Comparison of ENCODE assay signal across 11 cellular contexts in genomic region chr17:78057113-78057740, GRCh38.
"Had no signal": no experiment of that assay in that cellular context is flagged by ENCODE, and none has a peak within 500 bp of the region (broad histone marks: within the 10 kb centered on the region; RNA-seq: fewer than 3 reads in every experiment).

No MANE protein-coding gene starts in this region.

- H3K79me2 ChIP-seq: parathyroid adenoma had no signal

- H3K4me3 ChIP-seq: SJSA1, spleen, suprapubic skin had no signal

- H3K27ac ChIP-seq: parathyroid adenoma, SJSA1, spleen, suprapubic skin had no signal

- H3K9ac ChIP-seq: parathyroid adenoma had no signal

- FAIRE-seq: colon, kidney had no signal

- H3K27me3 ChIP-seq: SJSA1, spleen, suprapubic skin had no signal

- H3K4me1 ChIP-seq: SJSA1 had no signal

- H2AFZ ChIP-seq: parathyroid adenoma had no signal

- ATAC-seq: esophagus mucosa had no signal

- DNase-seq: activated CD4-positive, alpha-beta T cell treated with anti-CD3 and anti-CD28 coated beads, Interleukin-2, amount 10 ng/mL, durations not matched to agents 7 days and 5 days; activated CD8-positive, alpha-beta memory T cell treated with anti-CD3 and anti-CD28 coated beads, Interleukin-2, amount 50 U/mL, for 48 hours; activated naive CD4-positive, alpha-beta T cell treated with Interleukin-2 at 50 U/mL for 16 hours; kidney; spleen; SW 1271 had no signal

- H3K9me3 ChIP-seq: SJSA1, spleen, suprapubic skin had no signal
